8 cellular contexts compared by ENCODE assay signal in the genomic region with DNA sequence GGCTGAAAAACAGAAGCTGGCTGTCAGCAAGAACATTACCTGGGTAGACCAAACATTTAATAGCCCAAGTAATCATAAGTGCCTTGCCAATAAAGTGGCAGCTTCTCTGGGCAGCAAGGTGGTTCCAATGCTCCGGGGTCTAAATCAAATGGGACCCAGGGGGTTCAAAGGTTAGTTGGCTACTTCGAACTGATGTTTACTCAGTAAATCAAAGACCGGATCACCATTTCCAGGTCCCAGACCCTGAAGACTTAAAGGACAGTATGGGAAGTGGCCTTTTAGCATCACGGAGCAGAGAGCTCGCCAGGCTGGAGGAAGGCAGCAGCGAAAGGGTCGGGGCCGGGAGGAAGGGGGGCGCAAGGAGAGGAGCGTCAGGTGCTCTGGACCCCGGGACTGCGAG. TPM values are rescaled to one million over a fixed set of nuclear protein-coding genes. Genes with fewer than 3 reads are reported as not detected.
DNase-seq lines count a peak whose midpoint lies in the region; ATAC-seq and TF ChIP-seq lines count a peak whose summit lies in the region.

No MANE protein-coding gene starts in this region.

- peak overlapping the region; percentile 65 for H3K4me3 ChIP-seq in GM12875 (ENCODE audit: low read depth, low read length)
- peak overlapping the region; percentile 99 for H3K4me3 ChIP-seq in SJCRH30
- H3K4me3 ChIP-seq in fibroblast of pulmonary artery (replicated peaks; ENCODE audit: low read depth, low read length), result peak overlapping the region; percentile 53
- H3K4me3 ChIP-seq in retinal pigment epithelial cell (ENCODE audit: low read length), result peak overlapping the region; percentile 64
- H3K4me3 ChIP-seq in adrenal gland, result peak overlapping the region in 1 of 4 donors; percentile 56

- TF ChIP-seq CTCF in GM12875 (IDR thresholded peaks at IDR 0.05; ENCODE audit: borderline replicate concordance, insufficient read depth, low read depth, low read length) (no peak), fibroblast of pulmonary artery (IDR thresholded peaks at IDR 0.05; ENCODE audit: low read length, missing control alignments) (no peak), retinal pigment epithelial cell (conservative IDR thresholded peaks at IDR 0.05; ENCODE audit: low read depth, low read length) (no peak), adrenal gland (IDR thresholded peaks at IDR 0.05) (no peak)

- intact Hi-C loops in posterior vena cava (cut with DNase I) (loop anchor here in 1 of 2 donors (10.0 kb wide), 1 partner anchor 142 kb away; no protein-coding TSS in a partner anchor), adrenal gland (cut with DNase I) (loop anchor here (5.0 to 10.0 kb wide), 2 partner anchors 144 to 292 kb away; no protein-coding TSS in a partner anchor)

- DNase-seq in SJCRH30 (no peak), fibroblast of pulmonary artery (ENCODE audit: low read depth) (no peak), retinal pigment epithelial cell (ENCODE audit: low read depth) (no peak), posterior vena cava (ENCODE audit: low spot score) (no peak), ureter (ENCODE audit: low spot score) (no peak), adrenal gland (no peak)

- no peak for ATAC-seq in HG03378 (IDR thresholded peaks at IDR 0.05; ENCODE audit: unreplicated experiment)

- H3K4me1 ChIP-seq in SJCRH30 (no peaks in the 10 kb centered on the region), adrenal gland (replicated peaks in 1 of 2) (no peaks in the 10 kb centered on the region)

- no peaks in the 10 kb centered on the region for H3K9me3 ChIP-seq in SJCRH30 (replicated peaks)
- H3K9me3 ChIP-seq in adrenal gland (replicated peaks in 1 of 3), result no peaks in the 10 kb centered on the region

- WGBS in adrenal gland, 4 donors, result 5 to 39% (median 24%) methylated on average over 3 to 12 of the region's 12 CpGs

- no peak for TF ChIP-seq POLR2A in adrenal gland (IDR thresholded peaks at IDR 0.05)

- no peaks in the 10 kb centered on the region for H3K27me3 ChIP-seq in SJCRH30
- no peaks in the 10 kb centered on the region for H3K27me3 ChIP-seq in adrenal gland

- H3K36me3 ChIP-seq in SJCRH30 (no peaks in the 10 kb centered on the region), adrenal gland (replicated peaks in 1 of 2) (no peaks in the 10 kb centered on the region)

- H3K27ac ChIP-seq in SJCRH30, result no peak overlapping the region
- no peak overlapping the region for H3K27ac ChIP-seq in adrenal gland

RNA-seq across cellular contexts. Expression of a gene that starts 1.0 kb away (rescaled TPM):
- 64.2 and 66.1 TPM in 2 replicates for total RNA-seq in SJCRH30 (2014; rRNA removed; shearing (Covaris generic))
- total RNA-seq in posterior vena cava, result 10 to 100 TPM; 18.0 to 21.2 TPM
- 18.0 TPM for total RNA-seq in ureter
- 10 to 100 TPM; 13.3 to 21.7 (median 15.2) TPM for total RNA-seq in adrenal gland
- polyA plus RNA-seq in adrenal gland, result 10 to 100 TPM in 2 of 3 donors, 1 to 10 TPM in 1; 4.7 to 19.1 (median 11.2) TPM
